9 cellular contexts compared by ENCODE assay signal in genomic region chr10:12333382-12334185, GRCh38. TPM values are rescaled to one million over a fixed set of nuclear protein-coding genes. Genes with fewer than 3 reads are reported as not detected.
DNase-seq lines count a peak whose midpoint lies in the region; ATAC-seq, FAIRE-seq and TF ChIP-seq lines count a peak whose summit lies in the region.
"Had no signal": no experiment of that assay in that cellular context is flagged by ENCODE, and none has a peak within 500 bp of the region (broad histone marks: within the 10 kb centered on the region; RNA-seq: fewer than 3 reads in every experiment).

No MANE protein-coding gene starts in this region.

- H3K79me2 ChIP-seq in H1 (ENCODE audit: control insufficient read depth in 1 of 2, insufficient read depth in 2 of 2, low read length in 2 of 2) = no peaks in the 10 kb centered on the region

- peak overlapping the region; percentile 78; the same call in 1 of the 2 replicates for H2AFZ ChIP-seq in H1 (ENCODE audit: low read length)

- no peaks in the 10 kb centered on the region for H3K9me3 ChIP-seq in H1 (ENCODE audit: insufficient read depth in 2 of 2, low read depth in 1 of 2, low read length in 1 of 2)
- no peaks in the 10 kb centered on the region for H3K9me3 ChIP-seq in naive thymus-derived CD4-positive, alpha-beta T cell (ENCODE audit: control insufficient read depth in 2 of 3, low read length in 3 of 3)
- H3K9me3 ChIP-seq in aorta (ENCODE audit: control insufficient read depth, low read length) = no peaks in the 10 kb centered on the region

- no peak for FAIRE-seq in H1 (lab: Jason Lieb, UNC)
- FAIRE-seq: A204.1 had no signal

- no peak overlapping the region for H3K14ac ChIP-seq in H1 (ENCODE audit: insufficient read length)

- CTCF ChIA-PET in H1 (lab: Charles Lee; ENCODE audit: partially characterized antibody) = interaction anchor here (0.9 to 1.2 kb wide), 3 partner anchors 12 to 466 kb away, joined by 3 to 4 read pairs (median 3); no protein-coding TSS in a partner anchor
- CTCF ChIA-PET in naive thymus-derived CD4-positive, alpha-beta T cell (lab: Charles Lee) = no interaction called here

- no peak overlapping the region for H2AK5ac ChIP-seq in H1 (ENCODE audit: low read depth, low read length)

- H3K4me3 ChIP-seq in H1 (ENCODE audit: extremely low read depth in 1 of 4, insufficient read depth in 2 of 4, low read depth in 3 of 4, low read length in 4 of 4) (no peak overlapping the region), aorta (ENCODE audit: low read length in 2 of 2) (no peak overlapping the region)
- no peak overlapping the region for H3K4me3 ChIP-seq in naive thymus-derived CD4-positive, alpha-beta T cell (ENCODE audit: low read length)

- ATAC-seq in GM21717 (IDR thresholded peaks at IDR 0.05; ENCODE audit: unreplicated experiment) (peak; percentile 72), aorta (ENCODE audit: low FRiP score) (peak; percentile 91)
- ATAC-seq in naive thymus-derived CD4-positive, alpha-beta T cell = peak; percentile 93

- no peak overlapping the region for H2BK5ac ChIP-seq in H1 (ENCODE audit: low read depth, low read length)

- no peak overlapping the region for H4K5ac ChIP-seq in H1 (ENCODE audit: insufficient read length, low read depth, low read length)

- H2BK20ac ChIP-seq in H1 (ENCODE audit: low read length) = no peak overlapping the region

- H2BK12ac ChIP-seq in H1 (ENCODE audit: low read depth, low read length) = no peak overlapping the region

- no peaks in the 10 kb centered on the region for H3K9me3 Mint-ChIP-seq in naive thymus-derived CD4-positive, alpha-beta T cell

- no peak overlapping the region for H4K91ac ChIP-seq in H1 (replicated peaks; ENCODE audit: insufficient read length, low read length)

- H2BK15ac ChIP-seq in H1 (ENCODE audit: low read length) = no peak overlapping the region

- peak; percentile 52; the same call in 1 of the 2 replicates for TF ChIP-seq EP300 in Ishikawa (IDR thresholded peaks at IDR 0.05; ENCODE audit: borderline replicate concordance)
- no peak for TF ChIP-seq EP300 in H1 (IDR thresholded peaks at IDR 0.05; ENCODE audit: borderline replicate concordance in 1 of 2, low read depth in 2 of 2, low read length in 2 of 2)

- TF ChIP-seq POLR2A in H1 (IDR thresholded peaks at IDR 0.05; ENCODE audit: control extremely low read depth in 1 of 2, low read depth in 2 of 2, low read length in 2 of 2) = no peak

- peak; percentile 85 for DNase-seq in DMS53 (lab: John Stamatoyannopoulos, UW)
- no peak for DNase-seq in DMS53 treated with DMSO at 0.1 percent for 48 hours (lab: John Stamatoyannopoulos, UW; ENCODE audit: unreplicated experiment)
- peak; percentile 48 for DNase-seq in SKM-1 (lab: John Stamatoyannopoulos, UW; ENCODE audit: unreplicated experiment)
- DNase-seq in H1 (ENCODE audit: low read depth in 1 of 2, low spot score in 2 of 2) = no peak
- no peak for DNase-seq in naive thymus-derived CD4-positive, alpha-beta T cell
- DNase-seq in aorta = peak; percentile 90 to 91

- H3K4me2 ChIP-seq in H1 (ENCODE audit: insufficient read depth in 1 of 2, low read depth in 2 of 2, low read length in 2 of 2) = no peak overlapping the region

- 81% methylated on average over 15 of the region's 15 CpGs; no CpG with 5 or more reads in 1 of the 2 experiments for WGBS in H1 (ENCODE audit: extremely low coverage in 1 of 2, insufficient coverage in 1 of 2, insufficient read length in 1 of 2, insufficient replicate concordance in 2 of 2, low coverage in 1 of 2, low lambda C conversion rate in 2 of 2, missing lambda C conversion rate in 1 of 2), 2 experiments
- 1 to 2% methylated on average over 15 of the region's 15 CpGs for WGBS in aorta, 2 donors

- H3K27ac ChIP-seq in H1 (ENCODE audit: low read depth, low read length) (no peak overlapping the region), aorta (ENCODE audit: low read depth in 1 of 2, low read length in 2 of 2) (peak overlapping the region; percentile 97 to 99)
- H3K27ac ChIP-seq in naive thymus-derived CD4-positive, alpha-beta T cell (ENCODE audit: low read depth, low read length) = no peak overlapping the region

- H3K4me1 ChIP-seq in H1 (replicated peaks in 1 of 4; ENCODE audit: control insufficient read depth in 3 of 4, insufficient read depth in 4 of 4, low read length in 3 of 4) (no peaks in the 10 kb centered on the region), aorta (ENCODE audit: control insufficient read depth in 1 of 2, insufficient read depth in 2 of 2, low read length in 2 of 2) (peaks cover 0 to 6% of the 10 kb centered on the region in 2 donors)
- no peaks in the 10 kb centered on the region for H3K4me1 ChIP-seq in naive thymus-derived CD4-positive, alpha-beta T cell (ENCODE audit: control insufficient read depth in 2 of 2, insufficient read depth in 2 of 2, low read length in 2 of 2)

- H3K27ac Mint-ChIP-seq in naive thymus-derived CD4-positive, alpha-beta T cell = no peak overlapping the region

- no peaks in the 10 kb centered on the region for H3K79me1 ChIP-seq in H1 (ENCODE audit: low read depth, low read length)

- no peak overlapping the region for H3K4ac ChIP-seq in H1 (replicated peaks; ENCODE audit: insufficient read length, low read depth, low read length)

- TF ChIP-seq CTCF in H1 (IDR thresholded peaks at IDR 0.05; ENCODE audit: control extremely low read depth in 1 of 3, insufficient read depth in 1 of 3, low read depth in 1 of 3, low read length in 3 of 3) = no peak

- no peak overlapping the region for H3K18ac ChIP-seq in H1 (ENCODE audit: extremely low read depth, low read length)

- no peaks in the 10 kb centered on the region for H3K36me3 Mint-ChIP-seq in naive thymus-derived CD4-positive, alpha-beta T cell

- intact Hi-C loops in naive thymus-derived CD4-positive, alpha-beta T cell (cut with micrococcal nuclease) = no loop called here
- intact Hi-C loops in aorta (cut with DNase I) = loop anchor here in 1 of 2 donors (5.0 kb wide), 2 partner anchors 66 to 374 kb away; no protein-coding TSS in a partner anchor

- peaks cover 0 to 12% (median 0%) of the 10 kb centered on the region in 5 donors for H3K27me3 Mint-ChIP-seq in naive thymus-derived CD4-positive, alpha-beta T cell

- no peak overlapping the region for H3K23ac ChIP-seq in H1 (ENCODE audit: insufficient read length)

- no peak overlapping the region for H3K56ac ChIP-seq in H1 (replicated peaks; ENCODE audit: insufficient read length, low read depth, low read length)

- peaks cover 0 to 6% (median 0%) of the 10 kb centered on the region in 7 donors for H3K4me1 Mint-ChIP-seq in naive thymus-derived CD4-positive, alpha-beta T cell

- H3K9ac ChIP-seq in H1 (replicated peaks in 1 of 4; ENCODE audit: extremely low read depth in 1 of 4, low read depth in 3 of 4, low read length in 3 of 4) = no peak overlapping the region

- TF ChIP-seq RAD21 in Ishikawa (IDR thresholded peaks at IDR 0.05; ENCODE audit: low read depth) = no peak
- TF ChIP-seq RAD21 in H1 (IDR thresholded peaks at IDR 0.05 in 1 of 2, conservative IDR thresholded peaks at IDR 0.05 in 1 of 2; ENCODE audit: low read depth in 2 of 2, low read length in 2 of 2) = no peak

- H2BK120ac ChIP-seq in H1 (replicated peaks; ENCODE audit: low read depth, low read length) = no peak overlapping the region

- no peak overlapping the region for H4K8ac ChIP-seq in H1 (ENCODE audit: extremely low read depth, insufficient read depth, low read length)

- H3K36me3 ChIP-seq in H1 (ENCODE audit: control insufficient read depth in 2 of 4, insufficient read depth in 4 of 4, low read length in 3 of 4) (no peaks in the 10 kb centered on the region), aorta (ENCODE audit: control insufficient read depth in 1 of 2, insufficient read depth in 2 of 2, low read length in 1 of 2) (no peaks in the 10 kb centered on the region)
- no peaks in the 10 kb centered on the region for H3K36me3 ChIP-seq in naive thymus-derived CD4-positive, alpha-beta T cell (ENCODE audit: control insufficient read depth in 2 of 3, insufficient read depth in 3 of 3, low read length in 3 of 3)

- no peaks in the 10 kb centered on the region for H3K23me2 ChIP-seq in H1 (ENCODE audit: low read depth, low read length)

- POLR2A ChIA-PET in H1 (lab: Charles Lee; ENCODE audit: partially characterized antibody) = no interaction called here
- POLR2A ChIA-PET in naive thymus-derived CD4-positive, alpha-beta T cell (lab: Charles Lee) = no interaction called here

- no peaks in the 10 kb centered on the region for H4K20me1 ChIP-seq in H1 (replicated peaks in 1 of 2; ENCODE audit: control insufficient read depth in 1 of 2, insufficient read depth in 2 of 2, low read length in 2 of 2)

- H3K4me3 Mint-ChIP-seq in naive thymus-derived CD4-positive, alpha-beta T cell = no peak overlapping the region

- H3K27me3 ChIP-seq in H1 (replicated peaks in 1 of 4; ENCODE audit: control insufficient read depth in 3 of 4, extremely low read depth in 1 of 4, insufficient read depth in 3 of 4, low read length in 3 of 4) = no peaks in the 10 kb centered on the region
- no peaks in the 10 kb centered on the region for H3K27me3 ChIP-seq in naive thymus-derived CD4-positive, alpha-beta T cell (ENCODE audit: control insufficient read depth in 2 of 2, insufficient read depth in 2 of 2, low read length in 2 of 2)
- H3K27me3 ChIP-seq in aorta (ENCODE audit: control insufficient read depth in 1 of 2, insufficient read depth in 2 of 2, low read length in 1 of 2) = no peaks in the 10 kb centered on the region

TF ChIP-seq in Ishikawa, 13 proteins besides CTCF, POLR2A, EP300 and RAD21 (continues in another document):
- 0 out of 2 replicates have a peak, but pooled peaks have one; percentile 2 for TF ChIP-seq CEBPB (IDR thresholded peaks at IDR 0.05)

TF ChIP-seq in H1, 55 proteins besides CTCF, POLR2A, EP300 and RAD21 (continues in another document):
- TF ChIP-seq EZH2 (IDR thresholded peaks at IDR 0.05; ENCODE audit: low read depth, low read length, severe bottlenecking) = no peak
- TF ChIP-seq EGR1 (IDR thresholded peaks at IDR 0.05; ENCODE audit: borderline replicate concordance, low read depth, low read length) = no peak
- TF ChIP-seq SRF (IDR thresholded peaks at IDR 0.05; ENCODE audit: low read depth, low read length) = no peak
- TF ChIP-seq RXRA (IDR thresholded peaks at IDR 0.05; ENCODE audit: insufficient read depth, low read depth, low read length) = no peak
- no peak for TF ChIP-seq GABPA (IDR thresholded peaks at IDR 0.05; ENCODE audit: borderline replicate concordance, insufficient read depth, low read length)

RNA-seq across cellular contexts. Expression of gene CAMK1D, which starts 15.8 kb away (rescaled TPM):
- total RNA-seq in H1 (2021; fragmentation: NEBNext Ultra II Directional; extraction: Animal tissue kit (Norgen Biotek cat#: 25700)) = 8.9 and 10.6 TPM in 2 replicates
- polyA plus RNA-seq in H1 (2011; rRNA removed) (3.5 and 3.6 TPM in 2 replicates), aorta (1 to 10 TPM; 1.9 to 4.4 TPM)
- polyA plus RNA-seq in H1 (2011; cell fraction: cytosol; rRNA removed) = 4.5 TPM
- 4.1 TPM for polyA plus RNA-seq in H1 (2011; cell fraction: nucleus; rRNA removed)
- polyA plus RNA-seq in H1 (2012, experiment 1 of 2) = 6.4 to 8.3 TPM (median 6.7 TPM) in 4 replicates
- polyA plus RNA-seq in H1 (2012, experiment 2 of 2) = 2.7 TPM
- polyA plus RNA-seq in H1 (2013, experiment 1 of 2) = 4.8 TPM
- polyA plus RNA-seq in H1 (2013, experiment 2 of 2) = 4.6 TPM
- polyA minus RNA-seq in H1 (2011; rRNA and poly(A)+ RNA removed) = 6.3 and 6.8 TPM in 2 replicates
- 4.6 TPM for polyA minus RNA-seq in H1 (2011; cell fraction: cytosol; rRNA and poly(A)+ RNA removed)
- polyA minus RNA-seq in H1 (2011; cell fraction: nucleus; rRNA and poly(A)+ RNA removed) = 4.8 TPM
- 10 to 100 TPM; 12.5 to 43.2 (median 18.7) TPM for total RNA-seq in naive thymus-derived CD4-positive, alpha-beta T cell
- 10 to 100 TPM; 14.9 to 18.6 TPM for polyA plus RNA-seq in naive thymus-derived CD4-positive, alpha-beta T cell
- 10 to 100 TPM; 10.9 to 19.0 TPM for total RNA-seq in aorta

Comparison
In these comparisons a context has a peak if more than half of its experiments do, and no peak if none do; other contexts are left out.
1. DNase-seq: peak in DMS53 (single experiment), SKM-1 (single experiment) and aorta (2 of 2); none in DMS53 treated with DMSO at 0.1 percent for 48 hours (single experiment), H1 (0 of 2) and naive thymus-derived CD4-positive, alpha-beta T cell (0 of 9).
2. H3K27ac ChIP-seq: peak in aorta (2 of 2); none in H1 (single experiment) and naive thymus-derived CD4-positive, alpha-beta T cell (single experiment).
3. Peak in every context shown above with its lines, with median percentiles within 50 percentile points of each other: ATAC-seq.